Comparison of ENCODE assay signal across 18 cellular contexts in the genomic region with DNA sequence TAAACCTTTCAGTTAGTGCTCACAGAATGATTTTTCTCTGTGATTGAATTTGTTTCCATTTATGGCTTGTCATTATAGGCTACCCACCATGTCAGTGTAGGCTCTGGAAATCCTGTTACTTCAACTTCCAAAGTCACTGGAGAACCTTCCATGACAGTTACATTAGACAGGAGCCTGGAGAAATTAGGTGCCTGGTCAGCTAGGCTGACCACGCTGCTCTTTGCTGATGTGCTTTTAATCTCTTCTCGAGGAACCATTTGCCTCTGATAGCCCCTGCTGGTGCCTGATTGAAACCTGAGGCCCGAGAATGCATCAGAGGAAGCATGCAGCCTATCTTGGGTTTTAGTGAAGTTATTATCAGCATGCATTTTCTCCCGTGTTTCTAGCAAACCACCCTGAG.
"Had no signal": no experiment of that assay in that cellular context is flagged by ENCODE, and none has a peak within 500 bp of the region (broad histone marks: within the 10 kb centered on the region; RNA-seq: fewer than 3 reads in every experiment).

No MANE protein-coding gene starts in this region.

- H3K36me3 ChIP-seq: neutrophil had no signal

- H3K27ac ChIP-seq: dorsolateral prefrontal cortex, epithelial cell of prostate, neutrophil had no signal

- DNase-seq: activated CD4-positive, alpha-beta T cell treated with anti-CD3 and anti-CD28 coated beads, Interleukin-2, amount 10 ng/mL, durations not matched to agents 24 days and 14 days; activated CD4-positive, CD25-positive, alpha-beta regulatory T cell; activated CD8-positive, alpha-beta memory T cell treated with anti-CD3 and anti-CD28 coated beads, Interleukin-2, amount 50 U/mL, for 4 hours; activated naive CD4-positive, alpha-beta T cell treated with anti-CD3 and anti-CD28 coated beads for 36 hours; activated T-cell treated with anti-CD3 and anti-CD28 coated beads, Interleukin-2, amount 50 U/mL, for 4 hours; anterior cingulate cortex; central memory CD4-positive, alpha-beta T cell; dorsolateral prefrontal cortex; foreskin fibroblast; left colon; mucosa of descending colon; naive B cell; stimulated activated CD4-positive, alpha-beta T cell treated with anti-CD3 and anti-CD28 coated beads, Interleukin-12 subunit alpha, Interleukin-12 subunit beta, amount 100 ng/mL, for 4 hours; stimulated activated CD4-positive, alpha-beta T cell treated with anti-CD3 and anti-CD28 coated beads, Interleukin-1b, Interleukin-23, amount 100 ng/mL, for 48 hours; stimulated activated CD8-positive, alpha-beta memory T cell treated with anti-CD3 and anti-CD28 coated beads, Interleukin-4, amount 100 ng/mL, for 48 hours; stimulated activated naive CD4-positive, alpha-beta T cell had no signal

- ATAC-seq: activated T-cell treated with anti-CD3 and anti-CD28 coated beads, Interleukin-2, amount 50 U/mL, for 4 hours; left colon; mucosa of descending colon had no signal

- H3K27me3 ChIP-seq: dorsolateral prefrontal cortex, neutrophil had no signal

- H3K9me3 ChIP-seq: mucosa of descending colon, neutrophil had no signal

- H3K4me3 ChIP-seq: dorsolateral prefrontal cortex, mucosa of descending colon had no signal
